26 cellular contexts compared by ENCODE assay signal in genomic region chr1:77303387-77303786, GRCh38. TPM values are rescaled to one million over a fixed set of nuclear protein-coding genes. Genes with fewer than 3 reads are reported as not detected.
"Had no signal": no experiment of that assay in that cellular context is flagged by ENCODE, and none has a peak within 500 bp of the region (broad histone marks: within the 10 kb centered on the region; RNA-seq: fewer than 3 reads in every experiment).

No MANE protein-coding gene starts in this region.

- H3K9me3 Mint-ChIP-seq: activated CD4-positive, alpha-beta T cell treated with anti-CD3 and anti-CD28 coated beads, Interleukin-2, amount 10 ng/mL, durations not matched to agents 24 days and 14 days; activated T-helper 17 cell treated with anti-CD3 and anti-CD28 coated beads, Interleukin-2, amount 50 U/mL, for 72 hours; central memory CD8-positive, alpha-beta T cell; natural killer cell had no signal

- H3K27ac Mint-ChIP-seq: activated CD4-positive, alpha-beta T cell treated with anti-CD3 and anti-CD28 coated beads, Interleukin-2, amount 10 ng/mL, durations not matched to agents 24 days and 14 days; activated T-helper 17 cell treated with anti-CD3 and anti-CD28 coated beads, Interleukin-2, amount 50 U/mL, for 72 hours; natural killer cell; neural progenitor cell; stimulated activated naive B cell treated with anti-CD40 and anti-IgM and Interleukin-4, amounts not matched to agents 10 μg/mL and 1 μg/mL and 100 μg/mL, for 72 hours had no signal

- H3K9me3 ChIP-seq: esophagus muscularis mucosa, left lung, lower lobe of right lung, right atrium auricular region, tibial artery, upper lobe of right lung had no signal

- H3K27me3 ChIP-seq: esophagus muscularis mucosa, left lung, neural progenitor cell, right atrium auricular region, stomach, tibial artery, upper lobe of right lung had no signal

- H3K36me3 ChIP-seq: esophagus muscularis mucosa, left lung, lower lobe of right lung, neural progenitor cell, right atrium auricular region, stomach, upper lobe of right lung had no signal

- H3K79me2 ChIP-seq: parathyroid adenoma had no signal

- ATAC-seq: activated T-cell treated with anti-CD3 and anti-CD28 coated beads, Interleukin-2, amount 50 U/mL, for 4 hours; activated T-helper 17 cell treated with anti-CD3 and anti-CD28 coated beads, Interleukin-2, amount 50 U/mL, for 72 hours; left lung; lower lobe of right lung; natural killer cell; stimulated activated naive B cell treated with anti-CD40 and anti-IgM and Interleukin-4, amounts not matched to agents 10 μg/mL and 1 μg/mL and 100 μg/mL, for 72 hours; upper lobe of right lung had no signal

- H3K27me3 Mint-ChIP-seq: activated CD4-positive, alpha-beta T cell treated with anti-CD3 and anti-CD28 coated beads, Interleukin-2, amount 10 ng/mL, durations not matched to agents 24 days and 14 days; activated T-helper 17 cell treated with anti-CD3 and anti-CD28 coated beads, Interleukin-2, amount 50 U/mL, for 72 hours had no signal

- H3K4me3 Mint-ChIP-seq: activated CD4-positive, alpha-beta T cell treated with anti-CD3 and anti-CD28 coated beads, Interleukin-2, amount 10 ng/mL, durations not matched to agents 24 days and 14 days; activated T-cell treated with anti-CD3 and anti-CD28 coated beads, Interleukin-2, amount 50 U/mL, for 4 hours; activated T-helper 17 cell treated with anti-CD3 and anti-CD28 coated beads, Interleukin-2, amount 50 U/mL, for 72 hours; central memory CD8-positive, alpha-beta T cell; natural killer cell; neural progenitor cell; stimulated activated naive B cell treated with anti-CD40 and anti-IgM and Interleukin-4, amounts not matched to agents 10 μg/mL and 1 μg/mL and 100 μg/mL, for 72 hours had no signal

- FAIRE-seq: bronchial epithelial cell had no signal

- H3K4me1 ChIP-seq: esophagus muscularis mucosa, left lung, lower lobe of right lung, neural progenitor cell, parathyroid adenoma, right atrium auricular region, stomach, tibial artery, upper lobe of right lung had no signal

- H3K4me2 ChIP-seq: neural progenitor cell had no signal

- H2AFZ ChIP-seq: neural progenitor cell, parathyroid adenoma had no signal

- H3K27ac ChIP-seq: esophagus muscularis mucosa, left lung, lower lobe of right lung, neural progenitor cell, parathyroid adenoma, right atrium auricular region, stomach, tibial artery, upper lobe of right lung, VCaP had no signal

- H3K4me1 Mint-ChIP-seq: activated T-helper 17 cell treated with anti-CD3 and anti-CD28 coated beads, Interleukin-2, amount 50 U/mL, for 72 hours; central memory CD8-positive, alpha-beta T cell; natural killer cell; neural progenitor cell; stimulated activated naive B cell treated with anti-CD40 and anti-IgM and Interleukin-4, amounts not matched to agents 10 μg/mL and 1 μg/mL and 100 μg/mL, for 72 hours had no signal

- DNase-seq: activated CD4-positive, alpha-beta T cell treated with anti-CD3 and anti-CD28 coated beads, Interleukin-2, amount 10 ng/mL, durations not matched to agents 24 days and 14 days; activated CD8-positive, alpha-beta memory T cell treated with anti-CD3 and anti-CD28 coated beads for 24 hours; activated T-cell treated with anti-CD3 and anti-CD28 coated beads, Interleukin-2, amount 50 U/mL, for 4 hours; anterior cingulate cortex; dermis blood vessel endothelial cell; effector CD4-positive, alpha-beta T cell; foreskin melanocyte; left lung; lower lobe of right lung; mesenchymal stem cell; natural killer cell; occipital lobe; stimulated activated CD4-positive, alpha-beta T cell treated with anti-CD3 and anti-CD28 coated beads, Interleukin-15, amount 100 ng/mL, for 24 hours; stimulated activated CD4-positive, alpha-beta T cell treated with anti-CD3 and anti-CD28 coated beads, Interleukin-2, amount 100 ng/mL, for 24 hours; stimulated activated naive B cell treated with anti-CD40 and anti-IgM and Interleukin-4, amounts not matched to agents 10 μg/mL and 1 μg/mL and 100 μg/mL, for 72 hours; stomach; tibial artery; upper lobe of right lung had no signal

- H3K4me3 ChIP-seq: esophagus muscularis mucosa, left lung, lower lobe of right lung, neural progenitor cell, right atrium auricular region, stomach, tibial artery, upper lobe of right lung had no signal

- H3K9ac ChIP-seq: neural progenitor cell, parathyroid adenoma had no signal

- H3K36me3 Mint-ChIP-seq: neural progenitor cell; stimulated activated naive B cell treated with anti-CD40 and anti-IgM and Interleukin-4, amounts not matched to agents 10 μg/mL and 1 μg/mL and 100 μg/mL, for 72 hours had no signal

RNA-seq across cellular contexts. Expression of gene AK5, which starts 21.6 kb away (rescaled TPM):
- total RNA-seq: activated T-helper 17 cell treated with anti-CD3 and anti-CD28 coated beads, Interleukin-2, amount 50 U/mL, for 72 hours; bronchial epithelial cell; upper lobe of right lung had no signal
